ENCODE assay signal across 11 cellular contexts in genomic region chr10:22369433-22370072, GRCh38. TPM values are rescaled to one million over a fixed set of nuclear protein-coding genes. Genes with fewer than 3 reads are reported as not detected.
A peak's percentile ranks its signal among the peaks of the same experiment; 100 is the strongest.
DNase-seq lines count a peak whose midpoint lies in the region; ATAC-seq, FAIRE-seq and TF ChIP-seq lines count a peak whose summit lies in the region.
"Had no signal": no experiment of that assay in that cellular context is flagged by ENCODE, and none has a peak within 500 bp of the region (broad histone marks: within the 10 kb centered on the region; RNA-seq: fewer than 3 reads in every experiment).

No MANE protein-coding gene starts in this region.

- peak overlapping the region; percentile 84 for H2AFZ ChIP-seq in K562 (ENCODE audit: low read depth, low read length)

- no peak overlapping the region for H3K4me3 ChIP-seq in K562
- no peak overlapping the region for H3K4me3 ChIP-seq in tibial nerve

- DNase-seq in AML-193 (lab: John Stamatoyannopoulos, UW) (peak; percentile 43 to 59), HT1080 (ENCODE audit: low read depth) (peak; percentile 53), K562 (ENCODE audit: extremely low read depth in 1 of 4, low spot score in 3 of 4) (peak in 2 of 4 experiments; percentile 37 to 62), NCI-H345 (lab: John Stamatoyannopoulos, UW) (no peak), OCI-M2 (lab: John Stamatoyannopoulos, UW; ENCODE audit: unreplicated experiment) (no peak), pons (ENCODE audit: low spot score) (no peak), tibial nerve (ENCODE audit: low spot score in 2 of 2) (no peak)
- DNase-seq: kidney, NCI-H1436 treated with DMSO at 0.1 percent for 48 hours had no signal

- H3K27ac ChIP-seq in K562 (ENCODE audit: extremely low read depth, low read depth, low read length): peak overlapping the region; percentile 52
- H3K27ac ChIP-seq in tibial nerve: no peak overlapping the region
- H3K27ac ChIP-seq: VCaP had no signal

- in situ Hi-C loops in K562 (cut with MboI): no loop called here

- no peaks in the 10 kb centered on the region for H4K20me1 ChIP-seq in K562 (replicated peaks; ENCODE audit: control insufficient read depth, insufficient read depth, low read length)

- CTCF ChIA-PET in K562 (lab: Yijun Ruan, JAX; ENCODE audit: low intra/inter-chr PET ratio): no interaction called here

- peak overlapping the region in 1 of 2 experiments; percentile 20; a peak in 1 of 4 replicates for H3K9ac ChIP-seq in K562 (ENCODE audit: insufficient read depth in 1 of 2, low read depth in 2 of 2, low read length in 2 of 2)

- TF ChIP-seq EP300 in K562 (IDR thresholded peaks at IDR 0.05; ENCODE audit: low read length) (0 out of 2 replicates have a peak, but pooled peaks have one; percentile 9), tibial nerve (IDR thresholded peaks at IDR 0.05) (no peak)

- no TSS peak for BruUV-seq in K562 (replicated peaks; lab: Mats Ljungman, UMichigan)

- no peaks in the 10 kb centered on the region for H3K9me3 ChIP-seq in K562 (replicated peaks; ENCODE audit: control insufficient read depth, insufficient read depth, low read depth, low read length)
- H3K9me3 ChIP-seq in tibial nerve: no peaks in the 10 kb centered on the region

- H3K36me3 ChIP-seq in K562 (ENCODE audit: control insufficient read depth, insufficient read depth, low read length) (no peaks in the 10 kb centered on the region), tibial nerve (no peaks in the 10 kb centered on the region)

- peak overlapping the region; percentile 34; the same call in 1 of the 2 replicates for H3K4me2 ChIP-seq in K562 (ENCODE audit: insufficient read depth, low read length)

- POLR2A ChIA-PET in K562 (lab: Yijun Ruan, JAX): interaction anchor here (0.5 to 1.5 kb wide), 4 partner anchors 9 to 710 kb away, joined by 3 to 6 read pairs (median 4); no protein-coding TSS in a partner anchor

- intact Hi-C loops in K562 (cut with micrococcal nuclease): loop anchor here (2.0 kb wide), 1 partner anchor 21 kb away; no protein-coding TSS in a partner anchor

- FAIRE-seq in K562 (lab: Jason Lieb, UNC): peak; percentile 77

- H3K4me1 ChIP-seq in K562 (replicated peaks in 1 of 2; ENCODE audit: control insufficient read depth in 2 of 2, insufficient read depth in 2 of 2, low read length in 2 of 2) (peaks cover 4 to 23% of the 10 kb centered on the region in 2 experiments), tibial nerve (peaks cover 0 to 3% (median 0%) of the 10 kb centered on the region in 4 donors)

- TF ChIP-seq CTCF in K562 (IDR thresholded peaks at IDR 0.05 in 2 of 3, conservative IDR thresholded peaks at IDR 0.05 in 1 of 3; ENCODE audit: insufficient read depth in 2 of 3, low read depth in 1 of 3, low read length in 3 of 3) (no peak), tibial nerve (IDR thresholded peaks at IDR 0.05) (no peak)

- no peak for TF ChIP-seq POLR2A in K562 (conservative IDR thresholded peaks at IDR 0.05)
- no peak for TF ChIP-seq POLR2A in tibial nerve (IDR thresholded peaks at IDR 0.05)

- WGBS in K562 (ENCODE audit: insufficient coverage, low coverage, missing lambda C conversion rate): 38% methylated on average over 5 of the region's 5 CpGs
- 86 to 87% methylated on average over 5 of the region's 5 CpGs for WGBS in tibial nerve, 2 donors

- peak; percentile 71 for ATAC-seq in GM19463 (IDR thresholded peaks at IDR 0.05; ENCODE audit: unreplicated experiment)
- peak; percentile 85 for ATAC-seq in K562

- H3K27me3 ChIP-seq in K562 (ENCODE audit: control insufficient read depth in 2 of 2, insufficient read depth in 2 of 2, low read length in 2 of 2) (no peaks in the 10 kb centered on the region), tibial nerve (peaks cover 0 to 2% of the 10 kb centered on the region in 2 donors)

- H3K79me2 ChIP-seq in K562 (ENCODE audit: control insufficient read depth, insufficient read depth, low read length): no peaks in the 10 kb centered on the region

- TF ChIP-seq RAD21 in K562 (CRISPR knock-in tag; conservative IDR thresholded peaks at IDR 0.05 in 1 of 2, IDR thresholded peaks at IDR 0.05 in 1 of 2): no peak

- no peaks in the 10 kb centered on the region for H3K9me1 ChIP-seq in K562 (ENCODE audit: control insufficient read depth, insufficient read depth, low read length)

TF ChIP-seq in K562, 482 proteins besides CTCF, POLR2A, EP300 and RAD21 (continues in another document):
- no peak for TF ChIP-seq TCF7 (IDR thresholded peaks at IDR 0.05; ENCODE audit: borderline replicate concordance)

RNA-seq across cellular contexts. Expression of gene SPAG6, which starts 24.3 kb away (rescaled TPM):
- total RNA-seq in HT1080 (2014; rRNA removed; shearing (Covaris generic)): not detected in 2 replicates
- 0.02 TPM in 1 of 2 replicates, not detected in the other for polyA plus RNA-seq in HT1080 (2015; cell fraction: cytosol; rRNA removed)
- not detected in 2 replicates for polyA plus RNA-seq in HT1080 (2015; cell fraction: nucleus; rRNA removed)
- total RNA-seq in K562 (2011; cell fraction: chromatin; rRNA removed; ENCODE audit: low replicate concordance): 7.9 and 17.0 TPM in 2 replicates
- total RNA-seq in K562 (2011; cell fraction: nucleolus; rRNA removed): 2.3 and 5.8 TPM in 2 replicates
- 11.3 and 23.9 TPM in 2 replicates for total RNA-seq in K562 (2011; cell fraction: nucleoplasm; rRNA removed)
- total RNA-seq in K562 (2014; rRNA removed) (3.5 and 4.2 TPM in 2 replicates), K562 (2014; rRNA removed; fragmentation: Illumina TruSeq; extraction: Trizol) (11.8 and 12.7 TPM in 2 replicates), K562 (2015; rRNA removed; fragmentation: Illumina TruSeq; extraction: Trizol) (8.1 and 12.0 TPM in 2 replicates), K562 (2021) (6.6 and 7.5 TPM in 2 replicates), tibial nerve (not detected)
- polyA plus RNA-seq in K562 (2011; rRNA removed) (0.30 and 4.7 TPM in 2 replicates), K562 (2014; fragmentation: Illumina TruSeq; extraction: Trizol) (12.9 and 15.7 TPM in 2 replicates), K562 (2014; fragmentation: Nextera tagmentation; extraction: Ambion mirVana) (10 to 100 TPM; 17.5 to 23.1 TPM), K562 (2014; rRNA removed) (10.5 and 11.2 TPM in 2 replicates)
- 0.09 and 0.92 TPM in 2 replicates for polyA plus RNA-seq in K562 (2011; cell fraction: cytosol; rRNA removed)
- polyA plus RNA-seq in K562 (2011; cell fraction: nucleus; rRNA removed): 0.55 and 2.5 TPM in 2 replicates
- 8.6 and 28.1 TPM in 2 replicates for polyA plus RNA-seq in K562 (2012)
- polyA minus RNA-seq in K562 (2011; rRNA and poly(A)+ RNA removed): 0.12 and 2.5 TPM in 2 replicates
- 1.0 TPM in 1 of 2 replicates, not detected in the other for polyA minus RNA-seq in K562 (2011; cell fraction: cytosol; rRNA and poly(A)+ RNA removed)
- 0.33 and 3.5 TPM in 2 replicates for polyA minus RNA-seq in K562 (2011; cell fraction: nucleus; rRNA and poly(A)+ RNA removed)

RNA-seq across cellular contexts. Expression of gene BMI1, which starts 48.7 kb away (rescaled TPM):
- total RNA-seq in HT1080 (2014; rRNA removed; shearing (Covaris generic)): 83.6 and 93.3 TPM in 2 replicates
- 62.8 and 75.0 TPM in 2 replicates for polyA plus RNA-seq in HT1080 (2015; cell fraction: cytosol; rRNA removed)
- 77.2 and 87.9 TPM in 2 replicates for polyA plus RNA-seq in HT1080 (2015; cell fraction: nucleus; rRNA removed)
- total RNA-seq in K562 (2011; cell fraction: chromatin; rRNA removed; ENCODE audit: low replicate concordance): 33.8 and 136 TPM in 2 replicates
- total RNA-seq in K562 (2011; cell fraction: nucleolus; rRNA removed): 16.8 and 23.9 TPM in 2 replicates
- total RNA-seq in K562 (2011; cell fraction: nucleoplasm; rRNA removed): 36.0 and 42.4 TPM in 2 replicates
- total RNA-seq in K562 (2014; rRNA removed) (55.4 and 56.3 TPM in 2 replicates), K562 (2014; rRNA removed; fragmentation: Illumina TruSeq; extraction: Trizol) (91.5 and 95.1 TPM in 2 replicates), K562 (2015; rRNA removed; fragmentation: Illumina TruSeq; extraction: Trizol) (96.4 and 103 TPM in 2 replicates), K562 (2021) (73.8 and 82.1 TPM in 2 replicates), tibial nerve (100 to 1,000 TPM in 1 of 4 donors, 10 to 100 TPM in 3; 60.8 to 109 (median 67.8) TPM)
- polyA plus RNA-seq in K562 (2011; rRNA removed) (66.4 and 70.8 TPM in 2 replicates), K562 (2014; fragmentation: Illumina TruSeq; extraction: Trizol) (64.2 and 84.2 TPM in 2 replicates), K562 (2014; fragmentation: Nextera tagmentation; extraction: Ambion mirVana) (10 to 100 TPM; 21.4 to 30.0 TPM), K562 (2014; rRNA removed) (62.7 TPM in 2 replicates)
- 33.3 and 41.2 TPM in 2 replicates for polyA plus RNA-seq in K562 (2011; cell fraction: cytosol; rRNA removed)
- polyA plus RNA-seq in K562 (2011; cell fraction: nucleus; rRNA removed): 77.4 and 118 TPM in 2 replicates
- polyA plus RNA-seq in K562 (2012): 63.7 and 89.6 TPM in 2 replicates
- polyA minus RNA-seq in K562 (2011; rRNA and poly(A)+ RNA removed): 117 and 139 TPM in 2 replicates
- polyA minus RNA-seq in K562 (2011; cell fraction: cytosol; rRNA and poly(A)+ RNA removed): 33.7 and 33.9 TPM in 2 replicates
- polyA minus RNA-seq in K562 (2011; cell fraction: nucleus; rRNA and poly(A)+ RNA removed): 23.8 and 55.0 TPM in 2 replicates

RNA-seq across cellular contexts. Expression of gene COMMD3, which starts 53.4 kb away (rescaled TPM):
- 60.6 and 68.4 TPM in 2 replicates for total RNA-seq in HT1080 (2014; rRNA removed; shearing (Covaris generic))
- polyA plus RNA-seq in HT1080 (2015; cell fraction: cytosol; rRNA removed): 46.4 and 63.0 TPM in 2 replicates
- 89.9 and 102 TPM in 2 replicates for polyA plus RNA-seq in HT1080 (2015; cell fraction: nucleus; rRNA removed)
- 36.2 and 67.3 TPM in 2 replicates for total RNA-seq in K562 (2011; cell fraction: chromatin; rRNA removed; ENCODE audit: low replicate concordance)
- 25.8 and 35.8 TPM in 2 replicates for total RNA-seq in K562 (2011; cell fraction: nucleolus; rRNA removed)
- 39.6 and 49.1 TPM in 2 replicates for total RNA-seq in K562 (2011; cell fraction: nucleoplasm; rRNA removed)
- 50.7 and 51.3 TPM in 2 replicates for total RNA-seq in K562 (2014; rRNA removed)
- 78.6 and 80.1 TPM in 2 replicates for total RNA-seq in K562 (2014; rRNA removed; fragmentation: Illumina TruSeq; extraction: Trizol)
- 77.5 and 85.9 TPM in 2 replicates for total RNA-seq in K562 (2015; rRNA removed; fragmentation: Illumina TruSeq; extraction: Trizol)
- total RNA-seq in K562 (2021): 69.4 and 82.0 TPM in 2 replicates
- 69.1 and 79.2 TPM in 2 replicates for polyA plus RNA-seq in K562 (2011; rRNA removed)
- 16.4 and 26.1 TPM in 2 replicates for polyA plus RNA-seq in K562 (2011; cell fraction: cytosol; rRNA removed)
- polyA plus RNA-seq in K562 (2011; cell fraction: nucleus; rRNA removed): 51.2 and 103 TPM in 2 replicates
- 79.7 and 98.3 TPM in 2 replicates for polyA plus RNA-seq in K562 (2012)
- 63.2 and 70.3 TPM in 2 replicates for polyA plus RNA-seq in K562 (2014; fragmentation: Illumina TruSeq; extraction: Trizol)
- 100 to 1,000 TPM; 216 to 217 TPM for polyA plus RNA-seq in K562 (2014; fragmentation: Nextera tagmentation; extraction: Ambion mirVana)
- polyA plus RNA-seq in K562 (2014; rRNA removed): 72.5 and 80.5 TPM in 2 replicates
- polyA minus RNA-seq in K562 (2011; rRNA and poly(A)+ RNA removed): 19.3 and 21.8 TPM in 2 replicates
- 2.6 and 3.9 TPM in 2 replicates for polyA minus RNA-seq in K562 (2011; cell fraction: cytosol; rRNA and poly(A)+ RNA removed)
- polyA minus RNA-seq in K562 (2011; cell fraction: nucleus; rRNA and poly(A)+ RNA removed): 23.8 and 53.2 TPM in 2 replicates
- total RNA-seq in tibial nerve: 10 to 100 TPM; 17.2 to 28.2 (median 23.8) TPM

Comparison
In these comparisons a context has a peak if more than half of its experiments do, and no peak if none do; other contexts are left out.
1. DNase-seq: peak in AML-193 (2 of 2) and HT1080 (single experiment); none in NCI-H345 (single experiment), OCI-M2 (single experiment), pons (single experiment) and tibial nerve (0 of 2).